ENCODE assay signal across 17 cellular contexts in the genomic region with DNA sequence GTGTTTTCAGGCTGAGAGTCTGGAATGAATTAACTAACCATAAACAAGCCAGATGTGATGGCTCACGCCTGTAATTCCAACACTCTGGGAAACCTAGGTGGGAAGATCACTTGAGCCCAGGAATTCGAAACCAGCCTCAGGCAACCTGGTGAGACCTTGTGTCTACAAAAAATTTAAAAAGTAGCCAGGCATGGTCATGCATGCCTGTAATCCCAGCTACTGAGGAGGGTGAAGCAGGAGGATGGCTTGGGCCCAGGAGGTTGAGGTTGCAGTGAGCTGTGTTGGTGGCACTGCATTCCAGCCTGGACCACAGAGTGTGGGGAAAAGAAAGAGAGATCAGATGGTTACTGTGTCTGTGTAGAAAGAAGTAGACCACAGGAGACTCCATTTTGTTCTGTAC. TPM values are rescaled to one million over a fixed set of nuclear protein-coding genes. Genes with fewer than 3 reads are reported as not detected.
DNase-seq lines count a peak whose midpoint lies in the region; ATAC-seq and TF ChIP-seq lines count a peak whose summit lies in the region.
"Had no signal": no experiment of that assay in that cellular context is flagged by ENCODE, and none has a peak within 500 bp of the region (broad histone marks: within the 10 kb centered on the region; RNA-seq: fewer than 3 reads in every experiment).

No MANE protein-coding gene starts in this region.

- H3K27me3 ChIP-seq in mammary epithelial cell (ENCODE audit: insufficient read depth, low read length) (no peaks in the 10 kb centered on the region), thyroid gland (no peaks in the 10 kb centered on the region), tibial artery (no peaks in the 10 kb centered on the region)
- H3K27me3 ChIP-seq: breast epithelium had no signal

- H3K9ac ChIP-seq in mammary epithelial cell (ENCODE audit: insufficient read depth, low read length) = no peak overlapping the region

- BruUV-seq in mammary epithelial cell (replicated peaks; lab: Mats Ljungman, UMichigan) (no TSS peak), MCF 10A (replicated peaks; lab: Mats Ljungman, UMichigan) (no TSS peak)

- no peak overlapping the region for H3K4me2 ChIP-seq in mammary epithelial cell (ENCODE audit: insufficient read depth, low read depth, low read length)

- H3K4me1 ChIP-seq in mammary epithelial cell (ENCODE audit: insufficient read depth, low read length) (peaks cover 5% of the 10 kb centered on the region), thyroid gland (peaks cover 5 to 14% of the 10 kb centered on the region in 2 donors), tibial artery (no peaks in the 10 kb centered on the region)
- H3K4me1 ChIP-seq: breast epithelium had no signal

- H3K27ac Mint-ChIP-seq in MCF 10A (ENCODE audit: low read depth, unreplicated experiment) (no peak overlapping the region), WTC11 (peak overlapping the region; percentile 95)
- H3K27ac Mint-ChIP-seq: stimulated activated memory B cell treated with anti-CD40 and anti-IgM and Interleukin-4, amounts not matched to agents 10 μg/mL and 1 μg/mL and 100 μg/mL, for 72 hours had no signal

- no peak overlapping the region for H3K4me3 Mint-ChIP-seq in MCF 10A (ENCODE audit: unreplicated experiment)
- H3K4me3 Mint-ChIP-seq in WTC11 = no peak overlapping the region
- H3K4me3 Mint-ChIP-seq: stimulated activated memory B cell treated with anti-CD40 and anti-IgM and Interleukin-4, amounts not matched to agents 10 μg/mL and 1 μg/mL and 100 μg/mL, for 72 hours; T-cell had no signal

- intact Hi-C loops in mammary epithelial cell (cut with micrococcal nuclease) = no loop called here
- intact Hi-C loops in MCF 10A (cut with micrococcal nuclease) = no loop called here
- intact Hi-C loops in thyroid gland (cut with DNase I) = no loop called here
- intact Hi-C loops in tibial artery (cut with DNase I; ENCODE audit: low total_unique reads) = no loop called here

- in situ Hi-C loops in mammary epithelial cell (cut with MboI; ENCODE audit: low sequenced_read_pairs in 2 of 2) = no loop called here

- TF ChIP-seq CTCF in mammary epithelial cell (conservative IDR thresholded peaks at IDR 0.05 in 1 of 2, IDR thresholded peaks at IDR 0.05 in 1 of 2; ENCODE audit: extremely low read depth in 1 of 2, insufficient read depth in 1 of 2, low read depth in 1 of 2, low read length in 2 of 2) = no peak
- no peak for TF ChIP-seq CTCF in MCF 10A (IDR thresholded peaks at IDR 0.05; ENCODE audit: unreplicated experiment)
- TF ChIP-seq CTCF in WTC11 (IDR thresholded peaks at IDR 0.05) = no peak
- TF ChIP-seq CTCF in foreskin fibroblast (IDR thresholded peaks at IDR 0.05; ENCODE audit: low read depth, low read length) = no peak
- TF ChIP-seq CTCF in thyroid gland (IDR thresholded peaks at IDR 0.05) = no peak
- no peak for TF ChIP-seq CTCF in tibial artery (IDR thresholded peaks at IDR 0.05)

- dilution Hi-C loops in mammary epithelial cell (cut with HindIII; ENCODE audit: low sequenced_read_pairs) = no loop called here

- no peak overlapping the region for H2AFZ ChIP-seq in mammary epithelial cell (ENCODE audit: low read depth, low read length)

- ATAC-seq in WTC11 = peak; percentile 65
- ATAC-seq in GM18868 (IDR thresholded peaks at IDR 0.05; ENCODE audit: unreplicated experiment) = no peak
- ATAC-seq in GM19397 (IDR thresholded peaks at IDR 0.05; ENCODE audit: unreplicated experiment) = no peak
- ATAC-seq: stimulated activated memory B cell treated with anti-CD40 and anti-IgM and Interleukin-4, amounts not matched to agents 10 μg/mL and 1 μg/mL and 100 μg/mL, for 72 hours; T-cell had no signal

- H3K27ac ChIP-seq in mammary epithelial cell (ENCODE audit: insufficient read depth, low read depth, low read length) (no peak overlapping the region), thyroid gland (peak overlapping the region in 2 of 3 donors; percentile 25 to 35), tibial artery (no peak overlapping the region)

- H3K9me3 Mint-ChIP-seq in MCF 10A (ENCODE audit: unreplicated experiment) = peaks cover 6% of the 10 kb centered on the region
- H3K9me3 Mint-ChIP-seq in WTC11 = peaks cover 39% of the 10 kb centered on the region

- CTCF ChIA-PET in mammary epithelial cell (lab: Charles Lee; ENCODE audit: low non-redundant PET) = no interaction called here
- CTCF ChIA-PET in MCF 10A (lab: Yijun Ruan, JAX) = no interaction called here
- CTCF ChIA-PET in WTC11 (lab: Charles Lee) = no interaction called here

- H3K4me1 Mint-ChIP-seq in MCF 10A (ENCODE audit: insufficient read depth, unreplicated experiment) (no peaks in the 10 kb centered on the region), WTC11 (peaks cover 19% of the 10 kb centered on the region)

- TF ChIP-seq POLR2A in thyroid gland (IDR thresholded peaks at IDR 0.05) = no peak

- DNase-seq in mammary epithelial cell (peak; percentile 26), MCF 10A (ENCODE audit: unreplicated experiment) (no peak), WTC11 (ENCODE audit: low spot score) (no peak), foreskin fibroblast (peak; percentile 51 to 65), thyroid gland (peak in 1 of 2 donors; percentile 36), tibial artery (no peak)
- DNase-seq: ACHN; activated CD4-positive, alpha-beta T cell treated with anti-CD3 and anti-CD28 coated beads for 4 hours; DMS79 treated with DMSO at 0.1 percent for 48 hours; MV-4-11; NCI-H226; T-cell had no signal

- peaks cover 29% of the 10 kb centered on the region for H3K79me2 ChIP-seq in mammary epithelial cell (ENCODE audit: insufficient read depth, low read length)

- WGBS in mammary epithelial cell (ENCODE audit: low coverage, missing lambda C conversion rate) = 33% methylated on average over 2 of the region's 2 CpGs
- WGBS in thyroid gland, 2 donors = 91 to 92% methylated on average over 2 of the region's 2 CpGs

- no peak overlapping the region for H3K4me3 ChIP-seq in mammary epithelial cell (replicated peaks in 1 of 3; ENCODE audit: insufficient read depth in 1 of 3, low read depth in 2 of 3, low read length in 3 of 3)
- no peak overlapping the region for H3K4me3 ChIP-seq in foreskin fibroblast (ENCODE audit: low read depth in 1 of 2, low read length in 2 of 2)
- H3K4me3 ChIP-seq in thyroid gland (replicated peaks in 1 of 3) = no peak overlapping the region
- H3K4me3 ChIP-seq in tibial artery = no peak overlapping the region
- H3K4me3 ChIP-seq: breast epithelium, HAP-1 had no signal

- H3K36me3 Mint-ChIP-seq in MCF 10A (ENCODE audit: insufficient read depth, unreplicated experiment) (peaks cover 66% of the 10 kb centered on the region), WTC11 (peaks cover 78% of the 10 kb centered on the region)

- H4K20me1 ChIP-seq in mammary epithelial cell (ENCODE audit: insufficient read depth, low read length) = no peaks in the 10 kb centered on the region

- no peaks in the 10 kb centered on the region for H3K27me3 Mint-ChIP-seq in MCF 10A (ENCODE audit: insufficient read depth, unreplicated experiment)
- no peaks in the 10 kb centered on the region; the same call in 1 of the 2 replicates for H3K27me3 Mint-ChIP-seq in WTC11 (ENCODE audit: low read depth)
- H3K27me3 Mint-ChIP-seq: stimulated activated memory B cell treated with anti-CD40 and anti-IgM and Interleukin-4, amounts not matched to agents 10 μg/mL and 1 μg/mL and 100 μg/mL, for 72 hours; T-cell had no signal

- POLR2A ChIA-PET in MCF 10A (lab: Yijun Ruan, JAX) (interaction anchor here (1.2 kb wide), 1 partner anchor 12 kb away, joined by 5 read pairs; no protein-coding TSS in a partner anchor), WTC11 (lab: Charles Lee) (no interaction called here)

- peaks cover 16% of the 10 kb centered on the region for H3K36me3 ChIP-seq in mammary epithelial cell (ENCODE audit: insufficient read depth, low read length)
- H3K36me3 ChIP-seq in thyroid gland = peaks cover 22 to 31% of the 10 kb centered on the region in 2 donors
- peaks cover 67 to 81% (median 69%) of the 10 kb centered on the region in 3 donors for H3K36me3 ChIP-seq in tibial artery
- H3K36me3 ChIP-seq: breast epithelium had no signal

- H3K9me3 ChIP-seq in mammary epithelial cell (replicated peaks; ENCODE audit: insufficient read depth, low read length) = no peaks in the 10 kb centered on the region
- no peaks in the 10 kb centered on the region for H3K9me3 ChIP-seq in thyroid gland
- H3K9me3 ChIP-seq in tibial artery = peaks cover 0 to 21% (median 7%) of the 10 kb centered on the region in 3 donors

TF ChIP-seq in WTC11, 78 proteins besides CTCF, POLR2A, EP300 and RAD21 (continues in another document):
- TF ChIP-seq NR3C1 (CRISPR knock-in tag; conservative IDR thresholded peaks at IDR 0.05; ENCODE audit: low read depth) (no peak), ZNF416 (CRISPR knock-in tag; IDR thresholded peaks at IDR 0.05) (no peak), HMGA2 (CRISPR knock-in tag; IDR thresholded peaks at IDR 0.05) (no peak), ETV6 (CRISPR knock-in tag; IDR thresholded peaks at IDR 0.05) (no peak), NFE2L1 (CRISPR knock-in tag; IDR thresholded peaks at IDR 0.05) (no peak)
- TF ChIP-seq, protein P1, sequence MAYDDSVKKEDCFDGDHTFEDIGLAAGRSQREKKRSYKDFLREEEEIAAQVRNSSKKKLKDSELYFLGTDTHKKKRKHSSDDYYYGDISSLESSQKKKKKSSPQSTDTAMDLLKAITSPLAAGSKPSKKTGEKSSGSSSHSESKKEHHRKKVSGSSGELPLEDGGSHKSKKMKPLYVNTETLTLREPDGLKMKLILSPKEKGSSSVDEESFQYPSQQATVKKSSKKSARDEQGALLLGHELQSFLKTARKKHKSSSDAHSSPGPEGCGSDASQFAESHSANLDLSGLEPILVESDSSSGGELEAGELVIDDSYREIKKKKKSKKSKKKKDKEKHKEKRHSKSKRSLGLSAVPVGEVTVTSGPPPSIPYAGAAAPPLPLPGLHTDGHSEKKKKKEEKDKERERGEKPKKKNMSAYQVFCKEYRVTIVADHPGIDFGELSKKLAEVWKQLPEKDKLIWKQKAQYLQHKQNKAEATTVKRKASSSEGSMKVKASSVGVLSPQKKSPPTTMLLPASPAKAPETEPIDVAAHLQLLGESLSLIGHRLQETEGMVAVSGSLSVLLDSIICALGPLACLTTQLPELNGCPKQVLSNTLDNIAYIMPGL (CRISPR knock-in tag; IDR thresholded peaks at IDR 0.05) = no peak
- TF ChIP-seq, protein P2, sequence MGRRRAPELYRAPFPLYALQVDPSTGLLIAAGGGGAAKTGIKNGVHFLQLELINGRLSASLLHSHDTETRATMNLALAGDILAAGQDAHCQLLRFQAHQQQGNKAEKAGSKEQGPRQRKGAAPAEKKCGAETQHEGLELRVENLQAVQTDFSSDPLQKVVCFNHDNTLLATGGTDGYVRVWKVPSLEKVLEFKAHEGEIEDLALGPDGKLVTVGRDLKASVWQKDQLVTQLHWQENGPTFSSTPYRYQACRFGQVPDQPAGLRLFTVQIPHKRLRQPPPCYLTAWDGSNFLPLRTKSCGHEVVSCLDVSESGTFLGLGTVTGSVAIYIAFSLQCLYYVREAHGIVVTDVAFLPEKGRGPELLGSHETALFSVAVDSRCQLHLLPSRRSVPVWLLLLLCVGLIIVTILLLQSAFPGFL (CRISPR knock-in tag; IDR thresholded peaks at IDR 0.05; ENCODE audit: borderline replicate concordance) = no peak

RNA-seq across cellular contexts. Expression of a gene that starts 37.9 kb away (rescaled TPM):
- total RNA-seq in mammary epithelial cell (100 to 1,000 TPM in 1 of 2 donors, 10 to 100 TPM in 1; 34.5 to 103 TPM), MCF 10A (2022) (118 and 148 TPM in 2 replicates), WTC11 (2021) (180 to 204 TPM (median 194 TPM) in 3 replicates), thyroid gland (100 to 1,000 TPM; 165 to 211 (median 207) TPM)
- 48.1 TPM for polyA plus RNA-seq in mammary epithelial cell
- polyA minus RNA-seq in mammary epithelial cell = 11.0 TPM

Comparison
In these comparisons a context has a peak if more than half of its experiments do, and no peak if none do; other contexts are left out.
1. DNase-seq: peak in mammary epithelial cell (single experiment) and foreskin fibroblast (2 of 2); none in MCF 10A (single experiment), WTC11 (single experiment) and tibial artery (0 of 2).
2. H3K27ac ChIP-seq: peak in thyroid gland (2 of 3); none in mammary epithelial cell (single experiment) and tibial artery (0 of 2).